ENCODE assay signal across 8 cellular contexts in genomic region chr15:70488002-70488605, GRCh38.
DNase-seq lines count a peak whose midpoint lies in the region; ATAC-seq, FAIRE-seq and TF ChIP-seq lines count a peak whose summit lies in the region.

No MANE protein-coding gene starts in this region.

- intact Hi-C loops in vagina (cut with DNase I): loop anchor here (10.0 kb wide), 1 partner anchor 1013 kb away; no protein-coding TSS in a partner anchor

- TF ChIP-seq POLR2A in vagina (IDR thresholded peaks at IDR 0.05): no peak

- no peak overlapping the region for H3K27ac Mint-ChIP-seq in osteocyte (ENCODE audit: unreplicated experiment)

- H3K36me3 Mint-ChIP-seq in osteocyte (ENCODE audit: unreplicated experiment): no peaks in the 10 kb centered on the region

- H3K4me1 ChIP-seq in vagina: peaks cover 8% of the 10 kb centered on the region

- H3K9me3 Mint-ChIP-seq in osteocyte (ENCODE audit: unreplicated experiment): no peaks in the 10 kb centered on the region

- peaks cover 39% of the 10 kb centered on the region for H3K27me3 Mint-ChIP-seq in osteocyte (ENCODE audit: unreplicated experiment)

- peak; percentile 86 for DNase-seq in CD1c-positive myeloid dendritic cell (ENCODE audit: extremely low spot score)
- DNase-seq in HK-2 (ENCODE audit: unreplicated experiment): peak; percentile 66
- DNase-seq in RPMI8226: peak; percentile 81
- DNase-seq in activated effector memory CD4-positive, alpha-beta T cell treated with Interleukin-2 at 50 U/mL for 16 hours: peak; percentile 63
- DNase-seq in frontal cortex (ENCODE audit: low spot score in 2 of 2): peak; percentile 64 to 84
- peak; percentile 89 for DNase-seq in osteocyte (ENCODE audit: extremely low spot score, unreplicated experiment)
- DNase-seq in vagina (ENCODE audit: extremely low spot score in 2 of 2): no peak

- FAIRE-seq in frontal cortex (lab: Jason Lieb, UNC): no peak

- peaks cover 18% of the 10 kb centered on the region for H3K4me1 Mint-ChIP-seq in osteocyte (ENCODE audit: unreplicated experiment)

- H3K9me3 ChIP-seq in vagina: no peaks in the 10 kb centered on the region

- no peak overlapping the region for H3K4me3 ChIP-seq in vagina

- no peaks in the 10 kb centered on the region for H3K36me3 ChIP-seq in vagina

- H3K27ac ChIP-seq in vagina: no peak overlapping the region

- H3K4me3 Mint-ChIP-seq in osteocyte (ENCODE audit: unreplicated experiment): no peak overlapping the region

- no peaks in the 10 kb centered on the region for H3K27me3 ChIP-seq in vagina

- TF ChIP-seq CTCF in osteocyte (IDR thresholded peaks at IDR 0.05) (peak; percentile 96), vagina (IDR thresholded peaks at IDR 0.05) (peak; percentile 81 to 98 (median 82))

- ATAC-seq in GM19455 (IDR thresholded peaks at IDR 0.05; ENCODE audit: unreplicated experiment): no peak

Comparison
In these comparisons a context has a peak if more than half of its experiments do, and no peak if none do; other contexts are left out.
1. DNase-seq: peak in CD1c-positive myeloid dendritic cell (single experiment), HK-2 (single experiment), RPMI8226 (single experiment), activated effector memory CD4-positive, alpha-beta T cell treated with Interleukin-2 at 50 U/mL for 16 hours (single experiment), frontal cortex (2 of 2) and osteocyte (single experiment); none in vagina (0 of 2).